9 cellular contexts compared by ENCODE assay signal in genomic region chr7:150778014-150778737, GRCh38. TPM values are rescaled to one million over a fixed set of nuclear protein-coding genes. Genes with fewer than 3 reads are reported as not detected.
"Had no signal": no experiment of that assay in that cellular context is flagged by ENCODE, and none has a peak within 500 bp of the region (broad histone marks: within the 10 kb centered on the region; RNA-seq: fewer than 3 reads in every experiment).

No MANE protein-coding gene starts in this region.

- H3K4me3 Mint-ChIP-seq: activated CD8-positive, alpha-beta T cell treated with anti-CD3 and anti-CD28 coated beads for 36 hours; activated naive CD8-positive, alpha-beta T cell treated with anti-CD3 and anti-CD28 coated beads for 36 hours; activated T-cell treated with anti-CD3 and anti-CD28 coated beads, Interleukin-2, amount 50 U/mL, for 72 hours; naive B cell had no signal

- H3K27ac Mint-ChIP-seq: activated CD8-positive, alpha-beta T cell treated with anti-CD3 and anti-CD28 coated beads for 36 hours; activated naive CD8-positive, alpha-beta T cell treated with anti-CD3 and anti-CD28 coated beads for 36 hours; activated T-cell treated with anti-CD3 and anti-CD28 coated beads, Interleukin-2, amount 50 U/mL, for 72 hours; naive B cell had no signal

- H3K4me3 ChIP-seq: lower lobe of right lung, thyroid gland, uterus had no signal

- H3K4me1 Mint-ChIP-seq: activated naive CD8-positive, alpha-beta T cell treated with anti-CD3 and anti-CD28 coated beads for 36 hours; naive B cell had no signal

- H3K9me3 ChIP-seq: lower lobe of right lung, thyroid gland, uterus had no signal

- H3K36me3 ChIP-seq: lower lobe of right lung, thyroid gland, uterus had no signal

- H3K4me1 ChIP-seq: thyroid gland had no signal

- H3K27me3 ChIP-seq: thyroid gland, uterus had no signal

- H3K27ac ChIP-seq: dorsolateral prefrontal cortex, lower lobe of right lung, thyroid gland, uterus had no signal

RNA-seq across cellular contexts. Expression of gene TMEM176B, which starts 22.0 kb away (rescaled TPM):
- total RNA-seq: activated CD8-positive, alpha-beta T cell treated with anti-CD3 and anti-CD28 coated beads for 36 hours; activated naive CD8-positive, alpha-beta T cell treated with anti-CD3 and anti-CD28 coated beads for 36 hours; activated T-cell treated with anti-CD3 and anti-CD28 coated beads, Interleukin-2, amount 50 U/mL, for 72 hours; glomerular endothelial cell had no signal

RNA-seq across cellular contexts. Expression of gene TMEM176A, which starts 22.4 kb away (rescaled TPM):
- total RNA-seq: activated CD8-positive, alpha-beta T cell treated with anti-CD3 and anti-CD28 coated beads for 36 hours; activated naive CD8-positive, alpha-beta T cell treated with anti-CD3 and anti-CD28 coated beads for 36 hours; glomerular endothelial cell had no signal
